Comparison of ENCODE assay signal across 8 cellular contexts in the genomic region with DNA sequence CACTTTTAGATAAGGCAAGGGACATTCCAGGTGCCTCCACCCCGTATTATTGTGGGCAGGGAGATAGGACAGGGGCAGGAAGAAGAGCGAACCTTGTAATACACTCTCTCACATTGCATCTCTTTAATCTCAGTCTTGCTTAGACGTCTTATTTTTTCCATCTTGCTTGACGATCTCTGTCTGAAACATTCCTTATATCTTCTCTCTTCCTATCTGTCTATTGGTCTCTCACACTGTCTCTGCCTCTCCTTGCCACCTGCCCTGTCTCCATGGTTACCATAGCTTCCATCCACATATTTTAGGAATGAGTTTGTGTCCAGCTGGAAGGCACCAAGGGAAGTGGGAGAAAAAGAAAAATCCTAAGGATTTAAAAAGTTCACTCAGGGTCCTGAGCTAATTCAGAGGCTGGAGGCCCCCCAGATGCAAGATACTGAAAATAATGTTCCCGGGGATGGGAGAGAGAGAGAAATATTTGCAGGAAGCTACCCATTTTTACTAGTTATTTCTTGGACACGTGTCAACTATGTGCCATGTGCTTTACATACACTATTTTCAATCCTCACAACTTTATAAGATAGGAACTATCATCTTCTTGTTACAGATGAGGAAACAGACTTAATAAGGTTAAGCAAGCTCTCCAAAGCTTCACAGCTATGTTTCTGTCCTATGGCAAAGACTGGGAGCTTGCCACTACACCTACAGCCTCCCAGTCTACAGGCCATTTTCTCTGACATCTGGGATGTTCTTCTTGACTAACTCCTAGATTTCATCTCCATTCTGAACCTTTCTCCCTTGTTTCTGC. TPM values are rescaled to one million over a fixed set of nuclear protein-coding genes. Genes with fewer than 3 reads are reported as not detected.
DNase-seq lines count a peak whose midpoint lies in the region; ATAC-seq and TF ChIP-seq lines count a peak whose summit lies in the region.

No MANE protein-coding gene starts in this region.

- H3K36me3 ChIP-seq in osteoblast (ENCODE audit: insufficient read depth, low read length): no peaks in the 10 kb centered on the region

- no peak for ATAC-seq in activated T-cell treated with anti-CD3 and anti-CD28 coated beads, Interleukin-2, amount 50 U/mL, for 4 hours
- no peak for ATAC-seq in effector memory CD8-positive, alpha-beta T cell (replicated peaks)
- no peak for ATAC-seq in GM21423 (IDR thresholded peaks at IDR 0.05; ENCODE audit: unreplicated experiment)

- DNase-seq in activated T-cell treated with anti-CD3 and anti-CD28 coated beads, Interleukin-2, amount 50 U/mL, for 4 hours: no peak
- no peak for DNase-seq in activated T-cell treated with anti-CD3 and anti-CD28 coated beads for 4 hours
- peak; percentile 78 for DNase-seq in RWPE1 (ENCODE audit: low spot score)
- DNase-seq in effector memory CD8-positive, alpha-beta T cell: no peak
- peak; percentile 87 for DNase-seq in osteoblast (ENCODE audit: insufficient read length, low spot score, missing footprints)
- DNase-seq in stimulated activated CD4-positive, alpha-beta T cell treated with anti-CD3 and anti-CD28 coated beads, Interleukin-2, amount 100 ng/mL, for 24 hours: no peak
- no peak for DNase-seq in COLO829 (ENCODE audit: low spot score)

- peaks cover 57% of the 10 kb centered on the region for H3K4me1 Mint-ChIP-seq in activated T-cell treated with anti-CD3 and anti-CD28 coated beads, Interleukin-2, amount 50 U/mL, for 4 hours (ENCODE audit: low read depth)
- peaks cover 50 to 54% of the 10 kb centered on the region in 2 donors for H3K4me1 Mint-ChIP-seq in effector memory CD8-positive, alpha-beta T cell (ENCODE audit: low read depth in 2 of 2)

- peaks cover 8% of the 10 kb centered on the region for H3K79me2 ChIP-seq in osteoblast (ENCODE audit: insufficient read depth, low read length)

- peak overlapping the region; percentile 94 for H3K4me3 Mint-ChIP-seq in activated T-cell treated with anti-CD3 and anti-CD28 coated beads, Interleukin-2, amount 50 U/mL, for 4 hours
- peak overlapping the region; percentile 96 to 99 for H3K4me3 Mint-ChIP-seq in effector memory CD8-positive, alpha-beta T cell

- H3K27me3 ChIP-seq in osteoblast (ENCODE audit: insufficient read depth, low read length): no peaks in the 10 kb centered on the region

- peak overlapping the region; percentile 98 for H2AFZ ChIP-seq in osteoblast (ENCODE audit: low read length)

- CTCF ChIA-PET in RWPE1 (lab: Yijun Ruan, JAX): interaction anchor here (1.0 to 2.2 kb wide), 3 partner anchors 44 to 118 kb away, joined by 4 to 10 read pairs (median 4); partner anchors contain the start of gene NUDT17

- H3K27me3 Mint-ChIP-seq in activated T-cell treated with anti-CD3 and anti-CD28 coated beads, Interleukin-2, amount 50 U/mL, for 4 hours (ENCODE audit: low read depth): no peaks in the 10 kb centered on the region
- H3K27me3 Mint-ChIP-seq in effector memory CD8-positive, alpha-beta T cell: no peaks in the 10 kb centered on the region

- H3K27ac ChIP-seq in RWPE1 (peak overlapping the region; percentile 84), osteoblast (ENCODE audit: low read depth, low read length) (peak overlapping the region; percentile 70)

- no peaks in the 10 kb centered on the region for H4K20me1 ChIP-seq in osteoblast (ENCODE audit: insufficient read depth, low read length)

- H3K4me2 ChIP-seq in osteoblast (ENCODE audit: insufficient read depth, low read length): peak overlapping the region; percentile 100

- H3K27ac Mint-ChIP-seq in effector memory CD8-positive, alpha-beta T cell: peak overlapping the region; percentile 89 to 93

- peaks cover 7% of the 10 kb centered on the region for H3K36me3 Mint-ChIP-seq in activated T-cell treated with anti-CD3 and anti-CD28 coated beads, Interleukin-2, amount 50 U/mL, for 4 hours (ENCODE audit: insufficient read depth)
- H3K36me3 Mint-ChIP-seq in effector memory CD8-positive, alpha-beta T cell (ENCODE audit: insufficient read depth): peaks cover 2% of the 10 kb centered on the region

- TF ChIP-seq CTCF in RWPE1 (conservative IDR thresholded peaks at IDR 0.05; ENCODE audit: low read depth): no peak
- TF ChIP-seq CTCF in osteoblast (IDR thresholded peaks at IDR 0.05; ENCODE audit: extremely low read depth, low read depth, low read length): no peak

- no peaks in the 10 kb centered on the region for H3K9me3 ChIP-seq in osteoblast (ENCODE audit: low read depth, low read length)

- peak overlapping the region; percentile 89 for H3K4me3 ChIP-seq in osteoblast (ENCODE audit: insufficient read depth, low read length)

- peaks cover 42% of the 10 kb centered on the region for H3K4me1 ChIP-seq in osteoblast (ENCODE audit: insufficient read depth, low read length)

- POLR2A ChIA-PET in RWPE1 (lab: Yijun Ruan, JAX; ENCODE audit: low non-redundant PET): interaction anchor here (1.4 to 1.5 kb wide), 2 partner anchors 36 to 105 kb away, joined by 8 to 15 read pairs; partner anchors contain the start of genes PIAS3 and RBM8A

- peaks cover 3% of the 10 kb centered on the region for H3K9me3 Mint-ChIP-seq in activated T-cell treated with anti-CD3 and anti-CD28 coated beads, Interleukin-2, amount 50 U/mL, for 4 hours
- no peaks in the 10 kb centered on the region for H3K9me3 Mint-ChIP-seq in effector memory CD8-positive, alpha-beta T cell

RNA-seq across cellular contexts. Expression of gene ANKRD34A, which starts 1.0 kb away (rescaled TPM):
- total RNA-seq in activated T-cell treated with anti-CD3 and anti-CD28 coated beads, Interleukin-2, amount 50 U/mL, for 4 hours: 1 to 10 TPM; 6.2 to 8.7 (median 7.6) TPM
- total RNA-seq in osteoblast: 0.59 and 1.1 TPM in 2 replicates

RNA-seq across cellular contexts. Expression of gene POLR3GL, which starts 1.1 kb away (rescaled TPM):
- 10 to 100 TPM; 11.7 to 14.5 (median 13.9) TPM for total RNA-seq in activated T-cell treated with anti-CD3 and anti-CD28 coated beads, Interleukin-2, amount 50 U/mL, for 4 hours
- total RNA-seq in osteoblast: 9.4 and 13.3 TPM in 2 replicates

RNA-seq across cellular contexts. Expression of gene LIX1L, which starts 5.6 kb away (rescaled TPM):
- 10 to 100 TPM; 40.7 to 43.3 (median 41.9) TPM for total RNA-seq in activated T-cell treated with anti-CD3 and anti-CD28 coated beads, Interleukin-2, amount 50 U/mL, for 4 hours
- total RNA-seq in osteoblast: 33.3 and 33.7 TPM in 2 replicates

RNA-seq across cellular contexts. Expression of gene TXNIP, which starts 33.0 kb away (rescaled TPM):
- 10 to 100 TPM; 68.9 to 91.0 (median 83.7) TPM for total RNA-seq in activated T-cell treated with anti-CD3 and anti-CD28 coated beads, Interleukin-2, amount 50 U/mL, for 4 hours
- total RNA-seq in osteoblast: 400 and 529 TPM in 2 replicates

RNA-seq across cellular contexts. Expression of gene RBM8A, which starts 36.1 kb away (rescaled TPM):
- 100 to 1,000 TPM; 603 to 609 (median 606) TPM for total RNA-seq in activated T-cell treated with anti-CD3 and anti-CD28 coated beads, Interleukin-2, amount 50 U/mL, for 4 hours
- 49.8 and 54.3 TPM in 2 replicates for total RNA-seq in osteoblast

Comparison
In these comparisons a context has a peak if more than half of its experiments do, and no peak if none do; other contexts are left out.
1. DNase-seq: peak in RWPE1 (single experiment) and osteoblast (single experiment); none in activated T-cell treated with anti-CD3 and anti-CD28 coated beads, Interleukin-2, amount 50 U/mL, for 4 hours (single experiment), activated T-cell treated with anti-CD3 and anti-CD28 coated beads for 4 hours (single experiment), effector memory CD8-positive, alpha-beta T cell (0 of 3), stimulated activated CD4-positive, alpha-beta T cell treated with anti-CD3 and anti-CD28 coated beads, Interleukin-2, amount 100 ng/mL, for 24 hours (0 of 2) and COLO829 (single experiment).